12 cellular contexts compared by ENCODE assay signal in genomic region chr11:3130269-3131071, GRCh38. TPM values are rescaled to one million over a fixed set of nuclear protein-coding genes. Genes with fewer than 3 reads are reported as not detected.
A peak's percentile ranks its signal among the peaks of the same experiment; 100 is the strongest.
DNase-seq lines count a peak whose midpoint lies in the region; ATAC-seq and TF ChIP-seq lines count a peak whose summit lies in the region.
"Had no signal": no experiment of that assay in that cellular context is flagged by ENCODE, and none has a peak within 500 bp of the region (broad histone marks: within the 10 kb centered on the region; RNA-seq: fewer than 3 reads in every experiment).

No MANE protein-coding gene starts in this region.

- intact Hi-C loops in sigmoid colon (cut with DNase I) = no loop called here

- DNase-seq in NCI-H1417 (lab: John Stamatoyannopoulos, UW) = peak in 2 of 3 experiments; percentile 9 to 55
- DNase-seq in NCI-H1417 treated with DMSO at 0.1 percent for 48 hours (lab: John Stamatoyannopoulos, UW) = no peak
- DNase-seq in NCI-H526 (lab: John Stamatoyannopoulos, UW) = peak; percentile 13 to 76
- peak; percentile 78 to 88 for DNase-seq in foreskin keratinocyte
- peak; percentile 64 for DNase-seq in sigmoid colon
- DNase-seq in HuH-7.5 (ENCODE audit: low spot score) = no peak
- no peak for DNase-seq in Karpas-422
- no peak for DNase-seq in hepatic stellate cell (ENCODE audit: low spot score)
- DNase-seq: KG1 had no signal

- H4K20me1 ChIP-seq in Karpas-422 (ENCODE audit: insufficient read depth, low read depth, low read length) = no peaks in the 10 kb centered on the region

- TF ChIP-seq CTCF in foreskin keratinocyte (conservative IDR thresholded peaks at IDR 0.05) (no peak), sigmoid colon (IDR thresholded peaks at IDR 0.05) (no peak)

- no peak for TF ChIP-seq POLR2A in sigmoid colon (IDR thresholded peaks at IDR 0.05)

- no peaks in the 10 kb centered on the region for H3K79me2 ChIP-seq in Karpas-422 (ENCODE audit: low read length)

- peak; percentile 94 for ATAC-seq in foreskin keratinocyte

- H3K4me1 ChIP-seq in foreskin keratinocyte (peaks cover 4% of the 10 kb centered on the region), sigmoid colon (peaks cover 0 to 18% (median 17%) of the 10 kb centered on the region in 4 donors), Karpas-422 (ENCODE audit: low read length) (no peaks in the 10 kb centered on the region)
- H3K4me1 ChIP-seq: A549 had no signal

- H3K27me3 ChIP-seq in foreskin keratinocyte (no peaks in the 10 kb centered on the region), sigmoid colon (no peaks in the 10 kb centered on the region), Karpas-422 (ENCODE audit: low read length) (no peaks in the 10 kb centered on the region)
- H3K27me3 ChIP-seq: cardiac muscle cell, upper lobe of left lung had no signal

- no peak overlapping the region for H3K9ac ChIP-seq in Karpas-422 (ENCODE audit: low read length)

- H3K27ac ChIP-seq in foreskin keratinocyte (no peak overlapping the region), sigmoid colon (no peak overlapping the region), Karpas-422 (ENCODE audit: low read length) (no peak overlapping the region)
- H3K27ac ChIP-seq: A549, cardiac muscle cell, upper lobe of left lung had no signal

- 44 to 78% methylated on average over 14 of the region's 14 CpGs for WGBS in sigmoid colon, 2 donors

- H3K4me3 ChIP-seq in sigmoid colon (no peak overlapping the region), Karpas-422 (ENCODE audit: low read length) (no peak overlapping the region)
- H3K4me3 ChIP-seq: A549, cardiac muscle cell, upper lobe of left lung had no signal

- no peak overlapping the region for H2AFZ ChIP-seq in Karpas-422 (ENCODE audit: low read length)

- H3K4me2 ChIP-seq in Karpas-422 (ENCODE audit: low read depth, low read length, poor library complexity, severe bottlenecking) = no peak overlapping the region
- H3K4me2 ChIP-seq: A549 had no signal

- H3K9me2 ChIP-seq in Karpas-422 (replicated peaks; ENCODE audit: insufficient read depth, low read length) = no peaks in the 10 kb centered on the region

- no peak for TF ChIP-seq EP300 in sigmoid colon (IDR thresholded peaks at IDR 0.05)

- H3K36me3 ChIP-seq in sigmoid colon = peaks cover 0 to 33% (median 8%) of the 10 kb centered on the region in 4 donors
- no peaks in the 10 kb centered on the region for H3K36me3 ChIP-seq in Karpas-422 (ENCODE audit: insufficient read depth, low read length)
- H3K36me3 ChIP-seq: cardiac muscle cell had no signal

- no peaks in the 10 kb centered on the region for H3K9me3 ChIP-seq in sigmoid colon
- H3K9me3 ChIP-seq in Karpas-422 (ENCODE audit: low read length) = no peaks in the 10 kb centered on the region
- H3K9me3 ChIP-seq: A549, upper lobe of left lung had no signal

RNA-seq across cellular contexts. Expression of gene OSBPL5, which starts 34.6 kb away (rescaled TPM):
- total RNA-seq in foreskin keratinocyte = 13.0 and 16.4 TPM in 2 replicates
- 7.7 and 9.0 TPM in 2 replicates for polyA plus RNA-seq in foreskin keratinocyte
- 10 to 100 TPM; 28.1 to 69.2 (median 46.2) TPM for total RNA-seq in sigmoid colon
- polyA plus RNA-seq in sigmoid colon = 10 to 100 TPM; 16.6 to 29.8 (median 18.6) TPM
- not detected in 2 replicates for total RNA-seq in Karpas-422 (2014; rRNA removed; shearing (Covaris generic); ENCODE audit: low replicate concordance)

Comparison
In these comparisons a context has a peak if more than half of its experiments do, and no peak if none do; other contexts are left out.
1. DNase-seq: peak in NCI-H1417 (2 of 3), NCI-H526 (2 of 2), foreskin keratinocyte (2 of 2) and sigmoid colon (single experiment); none in NCI-H1417 treated with DMSO at 0.1 percent for 48 hours (single experiment), HuH-7.5 (single experiment), Karpas-422 (single experiment) and hepatic stellate cell (single experiment).
2. RNA of gene OSBPL5, which starts 34.6 kb away (total RNA-seq): 28.1 to 69.2 TPM in sigmoid colon and 13.0 to 16.4 TPM in foreskin keratinocyte; not detected in Karpas-422; every median in the first group is over 10 times any median in the second.